In genomic region chr5:138541511-138541910, GRCh38 we compare ENCODE assay signal across 9 cellular contexts.
DNase-seq lines count a peak whose midpoint lies in the region; ATAC-seq, FAIRE-seq and TF ChIP-seq lines count a peak whose summit lies in the region.
"Had no signal": no experiment of that assay in that cellular context is flagged by ENCODE, and none has a peak within 500 bp of the region (broad histone marks: within the 10 kb centered on the region; RNA-seq: fewer than 3 reads in every experiment).

No MANE protein-coding gene starts in this region.

- H3K4me3 ChIP-seq in MM.1S (ENCODE audit: low read length) (peak overlapping the region; percentile 96), duodenal mucosa (ENCODE audit: low read depth in 1 of 2, low read length in 2 of 2) (peak overlapping the region; percentile 76 to 96)

- peaks cover 92% of the 10 kb centered on the region for H3K79me2 ChIP-seq in MM.1S (ENCODE audit: low read length)

- FAIRE-seq in H54 (lab: Jason Lieb, UNC): no peak

- H4K20me1 ChIP-seq in MM.1S (ENCODE audit: insufficient read depth, low read length): peaks cover 13% of the 10 kb centered on the region; the same call in 1 of the 2 replicates

- H3K4me1 Mint-ChIP-seq in nephron: peaks cover 48% of the 10 kb centered on the region

- H3K4me3 Mint-ChIP-seq in nephron: peak overlapping the region; percentile 98 to 99 (median 99)

- TF ChIP-seq CTCF in C4-2B (conservative IDR thresholded peaks at IDR 0.05) (no peak), MM.1S (IDR thresholded peaks at IDR 0.05; ENCODE audit: low read length) (no peak), nephron (IDR thresholded peaks at IDR 0.05; ENCODE audit: unreplicated experiment in 3 of 3) (no peak)

- H3K4me1 ChIP-seq in MM.1S (ENCODE audit: low read length): peaks cover 27% of the 10 kb centered on the region
- H3K4me1 ChIP-seq in duodenal mucosa (ENCODE audit: control insufficient read depth in 1 of 2, insufficient read depth in 2 of 2, low read length in 2 of 2): peaks cover 44 to 48% of the 10 kb centered on the region in 2 donors

- no peak for TF ChIP-seq POLR2A in H54 (IDR thresholded peaks at IDR 0.05; ENCODE audit: low read depth, low read length)

- no peaks in the 10 kb centered on the region for H3K9me2 ChIP-seq in MM.1S (replicated peaks; ENCODE audit: insufficient read depth, low read length)

- H3K36me3 Mint-ChIP-seq in nephron (ENCODE audit: low read depth): peaks cover 12% of the 10 kb centered on the region

- H3K27me3 ChIP-seq in MM.1S (replicated peaks; ENCODE audit: insufficient read depth, low read length): no peaks in the 10 kb centered on the region
- no peaks in the 10 kb centered on the region for H3K27me3 ChIP-seq in duodenal mucosa (ENCODE audit: control insufficient read depth in 1 of 2, insufficient read depth in 2 of 2, low read length in 2 of 2)

- H3K27ac Mint-ChIP-seq in nephron: peak overlapping the region; percentile 92 to 99 (median 98)

- no peak for DNase-seq in MM.1S
- DNase-seq in DMS53 (lab: John Stamatoyannopoulos, UW): no peak
- no peak for DNase-seq in H54 (ENCODE audit: insufficient read length, low spot score)
- DNase-seq: NCI-H446 treated with DMSO at 0.1 percent for 48 hours had no signal

- H3K27me3 Mint-ChIP-seq in nephron (ENCODE audit: low read depth): no peaks in the 10 kb centered on the region

- no peak for ATAC-seq in HG03521 (IDR thresholded peaks at IDR 0.05; ENCODE audit: unreplicated experiment)
- ATAC-seq in HG03108 (IDR thresholded peaks at IDR 0.05; ENCODE audit: unreplicated experiment): no peak

- H3K9me3 ChIP-seq in MM.1S (replicated peaks; ENCODE audit: insufficient read depth, low read length) (no peaks in the 10 kb centered on the region), duodenal mucosa (ENCODE audit: control insufficient read depth in 1 of 2, low read length in 2 of 2) (no peaks in the 10 kb centered on the region)

- H3K27ac ChIP-seq in C4-2B (peak overlapping the region; percentile 96; the same call in 1 of the 2 replicates), MM.1S (ENCODE audit: low read length) (no peak overlapping the region), duodenal mucosa (ENCODE audit: low read depth, low read length) (no peak overlapping the region)

- H3K9ac ChIP-seq in MM.1S (ENCODE audit: low read length): peak overlapping the region; percentile 94; the same call in 1 of the 2 replicates
- peak overlapping the region; percentile 97 to 98 for H3K9ac ChIP-seq in duodenal mucosa (ENCODE audit: low read depth in 1 of 2, low read length in 2 of 2)

- H3K36me3 ChIP-seq in MM.1S (replicated peaks; ENCODE audit: insufficient read depth, low read length) (peaks cover 14% of the 10 kb centered on the region; the same call in 1 of the 2 replicates), duodenal mucosa (ENCODE audit: control insufficient read depth in 1 of 2, insufficient read depth in 2 of 2, low read length in 2 of 2) (peaks cover 0 to 5% of the 10 kb centered on the region in 2 donors)

- H3F3A ChIP-seq in MM.1S (ENCODE audit: insufficient read depth, low read length): no peaks in the 10 kb centered on the region

- H3K4me2 ChIP-seq in MM.1S (ENCODE audit: low read depth, low read length): peak overlapping the region; percentile 91

- H2AFZ ChIP-seq in MM.1S (ENCODE audit: low read length): no peak overlapping the region

- H3K9me3 Mint-ChIP-seq in nephron: no peaks in the 10 kb centered on the region
